In genomic region chr2:69416147-69416546, GRCh38 we compare ENCODE assay signal across 23 cellular contexts. TPM values are rescaled to one million over a fixed set of nuclear protein-coding genes. Genes with fewer than 3 reads are reported as not detected.
A peak's percentile ranks its signal among the peaks of the same experiment; 100 is the strongest.
DNase-seq lines count a peak whose midpoint lies in the region; ATAC-seq, FAIRE-seq and TF ChIP-seq lines count a peak whose summit lies in the region.
"Had no signal": no experiment of that assay in that cellular context is flagged by ENCODE, and none has a peak within 500 bp of the region (broad histone marks: within the 10 kb centered on the region; RNA-seq: fewer than 3 reads in every experiment).

No MANE protein-coding gene starts in this region.

- H3K27me3 Mint-ChIP-seq in central memory CD8-positive, alpha-beta T cell = no peaks in the 10 kb centered on the region
- H3K27me3 Mint-ChIP-seq in activated naive CD8-positive, alpha-beta T cell treated with anti-CD3 and anti-CD28 coated beads, Interleukin-2, amount 50 U/mL, for 24 hours = no peaks in the 10 kb centered on the region
- H3K27me3 Mint-ChIP-seq: CD4-positive, alpha-beta T cell; CD8-positive, alpha-beta memory T cell had no signal

- no peak overlapping the region for H3K4me3 ChIP-seq in kidney (ENCODE audit: low read length in 2 of 2)
- H3K4me3 ChIP-seq: BLaER1 treated with 17β-estradiol and CSF1 and Interleukin-3, amounts not matched to agents 10 nM and 100 nM; GM12878; GM23338 had no signal

- intact Hi-C loops in kidney (cut with DNase I) = no loop called here

- H3K9me3 Mint-ChIP-seq in central memory CD8-positive, alpha-beta T cell = no peaks in the 10 kb centered on the region
- H3K9me3 Mint-ChIP-seq in activated naive CD8-positive, alpha-beta T cell treated with anti-CD3 and anti-CD28 coated beads, Interleukin-2, amount 50 U/mL, for 24 hours = no peaks in the 10 kb centered on the region
- H3K9me3 Mint-ChIP-seq: CD14-positive monocyte; CD4-positive, alpha-beta T cell; CD8-positive, alpha-beta memory T cell; GM23338; H9 had no signal

- peaks cover 0 to 4% of the 10 kb centered on the region in 2 donors for H3K36me3 ChIP-seq in kidney (ENCODE audit: control insufficient read depth in 1 of 2, insufficient read depth in 2 of 2, low read length in 2 of 2)
- H3K36me3 ChIP-seq: BE2C had no signal

- no peak overlapping the region for H3K9ac ChIP-seq in kidney (ENCODE audit: low read length in 2 of 2)
- H3K9ac ChIP-seq: BLaER1 treated with 17β-estradiol and CSF1 and Interleukin-3, amounts not matched to agents 10 nM and 100 nM had no signal

- peaks cover 46% of the 10 kb centered on the region for H3K36me3 Mint-ChIP-seq in central memory CD8-positive, alpha-beta T cell (ENCODE audit: insufficient read depth)
- H3K36me3 Mint-ChIP-seq in activated naive CD8-positive, alpha-beta T cell treated with anti-CD3 and anti-CD28 coated beads, Interleukin-2, amount 50 U/mL, for 24 hours (ENCODE audit: low read depth) = peaks cover 14% of the 10 kb centered on the region

- H3K9me3 ChIP-seq in kidney (ENCODE audit: control insufficient read depth in 1 of 2, low read length in 2 of 2) = no peaks in the 10 kb centered on the region
- H3K9me3 ChIP-seq: BE2C had no signal

- H3K4me1 Mint-ChIP-seq in central memory CD8-positive, alpha-beta T cell = no peaks in the 10 kb centered on the region
- no peaks in the 10 kb centered on the region for H3K4me1 Mint-ChIP-seq in activated naive CD8-positive, alpha-beta T cell treated with anti-CD3 and anti-CD28 coated beads, Interleukin-2, amount 50 U/mL, for 24 hours
- H3K4me1 Mint-ChIP-seq: CD14-positive monocyte, GM23338, H9 had no signal

- peak overlapping the region; percentile 17 for H3K27ac Mint-ChIP-seq in central memory CD8-positive, alpha-beta T cell (ENCODE audit: low read depth)
- no peak overlapping the region for H3K27ac Mint-ChIP-seq in activated naive CD8-positive, alpha-beta T cell treated with anti-CD3 and anti-CD28 coated beads, Interleukin-2, amount 50 U/mL, for 24 hours
- H3K27ac Mint-ChIP-seq: CD14-positive monocyte; CD4-positive, alpha-beta T cell; GM23338; H9 had no signal

- no peaks in the 10 kb centered on the region for H3K4me1 ChIP-seq in kidney (ENCODE audit: control insufficient read depth in 1 of 2, insufficient read depth in 1 of 2, low read depth in 1 of 2, low read length in 2 of 2)
- H3K4me1 ChIP-seq: BE2C had no signal

- H3K27ac ChIP-seq in kidney (ENCODE audit: low read depth in 2 of 2, low read length in 2 of 2) = no peak overlapping the region
- H3K27ac ChIP-seq: BLaER1 treated with 17β-estradiol and CSF1 and Interleukin-3, amounts not matched to agents 10 nM and 100 nM had no signal

- no peak for TF ChIP-seq CTCF in kidney (IDR thresholded peaks at IDR 0.05; ENCODE audit: borderline replicate concordance, extremely low read depth, insufficient read depth)

- ATAC-seq in central memory CD8-positive, alpha-beta T cell (replicated peaks; ENCODE audit: extremely low read depth, poor library complexity, severe bottlenecking) = no peak
- ATAC-seq in GM21515 (IDR thresholded peaks at IDR 0.05; ENCODE audit: unreplicated experiment) = no peak
- ATAC-seq in activated naive CD8-positive, alpha-beta T cell treated with anti-CD3 and anti-CD28 coated beads, Interleukin-2, amount 50 U/mL, for 24 hours = no peak
- ATAC-seq: GM12878, GM23338, HCT116 had no signal

- H3K4me3 Mint-ChIP-seq in central memory CD8-positive, alpha-beta T cell = no peak overlapping the region
- H3K4me3 Mint-ChIP-seq in activated naive CD8-positive, alpha-beta T cell treated with anti-CD3 and anti-CD28 coated beads, Interleukin-2, amount 50 U/mL, for 24 hours = no peak overlapping the region
- H3K4me3 Mint-ChIP-seq: CD14-positive monocyte; CD4-positive, alpha-beta T cell; CD8-positive, alpha-beta memory T cell; GM23338; H9 had no signal

- DNase-seq in RCC 7860 (ENCODE audit: low spot score) = no peak
- DNase-seq in central memory CD8-positive, alpha-beta T cell (ENCODE audit: low spot score in 2 of 2) = no peak
- DNase-seq in kidney = no peak
- DNase-seq in retina = no peak
- no peak for DNase-seq in activated naive CD8-positive, alpha-beta T cell treated with anti-CD3 and anti-CD28 coated beads, Interleukin-2, amount 50 U/mL, for 24 hours
- DNase-seq in GF-D8 (lab: John Stamatoyannopoulos, UW) = no peak
- DNase-seq: ACHN; AML-193; BE2C; CD4-positive, alpha-beta T cell; CD8-positive, alpha-beta memory T cell; DMS 273 treated with DMSO at 0.1 percent for 48 hours; DMS53; DMS79 treated with DMSO at 0.1 percent for 48 hours; H9 had no signal

- FAIRE-seq in RCC 7860 (lab: Jason Lieb, UNC) (peak; percentile 90), kidney (lab: Jason Lieb, UNC) (peak; percentile 93)
- FAIRE-seq: D721Med, GM12878, GM19239 had no signal

RNA-seq across cellular contexts. Expression of gene NFU1, which starts 21.1 kb away (rescaled TPM):
- 40.2 TPM for total RNA-seq in kidney
- polyA plus RNA-seq in kidney (ENCODE audit: insufficient read depth, low read depth, low replicate concordance) = 120 TPM

RNA-seq across cellular contexts. Expression of gene GFPT1, which starts 29.1 kb away (rescaled TPM):
- total RNA-seq in kidney = 43.1 TPM
- polyA plus RNA-seq in kidney (ENCODE audit: insufficient read depth, low read depth, low replicate concordance) = 9.5 TPM
